Comparison of ENCODE assay signal across 35 cellular contexts in genomic region chr9:27482709-27483108, GRCh38. TPM values are rescaled to one million over a fixed set of nuclear protein-coding genes. Genes with fewer than 3 reads are reported as not detected.
"Had no signal": no experiment of that assay in that cellular context is flagged by ENCODE, and none has a peak within 500 bp of the region (broad histone marks: within the 10 kb centered on the region; RNA-seq: fewer than 3 reads in every experiment).

No MANE protein-coding gene starts in this region.

- H3K27me3 Mint-ChIP-seq: activated CD4-positive, alpha-beta T cell treated with anti-CD3 and anti-CD28 coated beads for 36 hours; activated CD4-positive, alpha-beta T cell treated with anti-CD3 and anti-CD28 coated beads, Interleukin-2, amount 10 ng/mL, durations not matched to agents 7 days and 5 days; activated naive CD4-positive, alpha-beta T cell treated with anti-CD3 and anti-CD28 coated beads, Interleukin-2, amount 10 ng/mL, durations not matched to agents 7 days and 5 days; activated naive CD8-positive, alpha-beta T cell; activated naive CD8-positive, alpha-beta T cell treated with anti-CD3 and anti-CD28 coated beads, Interleukin-2, amount 50 U/mL, for 24 hours; brain; central memory CD8-positive, alpha-beta T cell had no signal

- H3K27ac Mint-ChIP-seq: activated CD4-positive, alpha-beta T cell treated with anti-CD3 and anti-CD28 coated beads for 36 hours; activated CD4-positive, alpha-beta T cell treated with anti-CD3 and anti-CD28 coated beads, Interleukin-2, amount 10 ng/mL, durations not matched to agents 7 days and 5 days; activated CD8-positive, alpha-beta T cell treated with anti-CD3 and anti-CD28 coated beads, Interleukin-2, amount 10 ng/mL, durations not matched to agents 7 days and 5 days; activated naive CD4-positive, alpha-beta T cell treated with anti-CD3 and anti-CD28 coated beads, Interleukin-2, amount 10 ng/mL, durations not matched to agents 7 days and 5 days; activated naive CD8-positive, alpha-beta T cell; activated naive CD8-positive, alpha-beta T cell treated with anti-CD3 and anti-CD28 coated beads, Interleukin-2, amount 50 U/mL, for 24 hours; activated T-helper 1 cell treated with anti-CD3 and anti-CD28 coated beads, Interleukin-12 subunit alpha, Interleukin-12 subunit beta, Interleukin-2, Interleukin-4 antibody, amounts not matched to agents 30 ng/mL and 10 ng/mL and 1 ng/mL, durations not matched to agents 14 hours and 24 hours and 36 hours; brain; T-helper 1 cell treated with Interleukin-12 subunit alpha and Interleukin-12 subunit beta and Interleukin-4 antibody, amounts not matched to agents 30 μg/mL and 1 μg/mL, for 36 hours; T-helper 2 cell treated with Interferon-gamma antibody and Interleukin-4, amounts not matched to agents 5 μg/mL and 100 μg/mL, for 36 hours had no signal

- H3K9me3 ChIP-seq: SJCRH30 had no signal

- H3K4me3 ChIP-seq: SJCRH30, SK-N-MC had no signal

- H3K4me2 ChIP-seq: KMS-11 had no signal

- H3K36me3 ChIP-seq: SJCRH30 had no signal

- H3K4me1 ChIP-seq: SJCRH30 had no signal

- H3K27ac ChIP-seq: KMS-11, SJCRH30, SK-N-MC had no signal

- DNase-seq: activated CD4-positive, alpha-beta T cell treated with anti-CD3 and anti-CD28 coated beads for 36 hours; activated CD4-positive, alpha-beta T cell treated with anti-CD3 and anti-CD28 coated beads, Interleukin-2, amount 10 ng/mL, durations not matched to agents 7 days and 5 days; activated CD4-positive, alpha-beta T cell treated with anti-CD3 and anti-CD28 coated beads, Interleukin-2, amount 50 U/mL, for 48 hours; activated CD8-positive, alpha-beta memory T cell treated with anti-CD3 and anti-CD28 coated beads, Interleukin-2, amount 50 U/mL, for 4 hours; activated CD8-positive, alpha-beta T cell treated with anti-CD3 and anti-CD28 coated beads, Interleukin-2, amount 10 ng/mL, durations not matched to agents 7 days and 5 days; activated naive CD4-positive, alpha-beta T cell treated with anti-CD3 and anti-CD28 coated beads, Interleukin-2, amount 10 ng/mL, durations not matched to agents 7 days and 5 days; activated naive CD8-positive, alpha-beta T cell treated with anti-CD3 and anti-CD28 coated beads, Interleukin-2, amount 50 U/mL, for 24 hours; activated T-cell treated with anti-CD3 and anti-CD28 coated beads for 4 hours; activated T-cell treated with anti-CD3 and anti-CD28 coated beads, Interleukin-2, amount 50 U/mL, for 4 hours; anterior cingulate cortex; MM.1S; MV-4-11; NCI-H1092; NCI-H1436 treated with DMSO at 0.1 percent for 48 hours; NCI-H1694 treated with DMSO at 0.1 percent for 48 hours; NCI-H2029; NCI-H2107; NCI-H2171; NCI-H510A; NCI-H526; NCI-H748 treated with DMSO at 0.1 percent for 48 hours; SHP77; SJCRH30 had no signal

- H3K27me3 ChIP-seq: SJCRH30 had no signal

- H3K4me3 Mint-ChIP-seq: activated CD4-positive, alpha-beta T cell treated with anti-CD3 and anti-CD28 coated beads for 36 hours; activated CD4-positive, alpha-beta T cell treated with anti-CD3 and anti-CD28 coated beads, Interleukin-2, amount 10 ng/mL, durations not matched to agents 7 days and 5 days; activated CD8-positive, alpha-beta T cell treated with anti-CD3 and anti-CD28 coated beads, Interleukin-2, amount 10 ng/mL, durations not matched to agents 7 days and 5 days; activated naive CD4-positive, alpha-beta T cell treated with anti-CD3 and anti-CD28 coated beads, Interleukin-2, amount 10 ng/mL, durations not matched to agents 7 days and 5 days; activated naive CD8-positive, alpha-beta T cell; activated naive CD8-positive, alpha-beta T cell treated with anti-CD3 and anti-CD28 coated beads, Interleukin-2, amount 50 U/mL, for 24 hours; activated T-cell treated with anti-CD3 and anti-CD28 coated beads, Interleukin-2, amount 50 U/mL, for 4 hours; activated T-helper 1 cell treated with anti-CD3 and anti-CD28 coated beads, Interleukin-12 subunit alpha, Interleukin-12 subunit beta, Interleukin-2, Interleukin-4 antibody, amounts not matched to agents 30 ng/mL and 10 ng/mL and 1 ng/mL, durations not matched to agents 14 hours and 24 hours and 36 hours; brain; central memory CD8-positive, alpha-beta T cell; T-helper 1 cell treated with Interleukin-12 subunit alpha and Interleukin-12 subunit beta and Interleukin-4 antibody, amounts not matched to agents 30 μg/mL and 1 μg/mL, for 36 hours; T-helper 2 cell treated with Interferon-gamma antibody and Interleukin-4, amounts not matched to agents 5 μg/mL and 100 μg/mL, for 36 hours had no signal

RNA-seq across cellular contexts. Expression of gene IFNK, which starts 41.4 kb away (rescaled TPM):
- total RNA-seq: activated CD4-positive, alpha-beta T cell treated with anti-CD3 and anti-CD28 coated beads for 36 hours; activated CD4-positive, alpha-beta T cell treated with anti-CD3 and anti-CD28 coated beads, Interleukin-2, amount 10 ng/mL, durations not matched to agents 7 days and 5 days; activated CD8-positive, alpha-beta T cell treated with anti-CD3 and anti-CD28 coated beads, Interleukin-2, amount 10 ng/mL, durations not matched to agents 7 days and 5 days; activated T-cell treated with anti-CD3 and anti-CD28 coated beads, Interleukin-2, amount 50 U/mL, for 4 hours; activated T-helper 1 cell treated with anti-CD3 and anti-CD28 coated beads, Interleukin-12 subunit alpha, Interleukin-12 subunit beta, Interleukin-2, Interleukin-4 antibody, amounts not matched to agents 30 ng/mL and 10 ng/mL and 1 ng/mL, durations not matched to agents 14 hours and 24 hours and 36 hours; chondrocyte; LHCN-M2; OCI-LY7; RPMI7951; SJCRH30 had no signal

RNA-seq across cellular contexts. Expression of gene MOB3B, which starts 46.9 kb away (rescaled TPM):
- total RNA-seq: RPMI7951 had no signal
